In the genomic region with DNA sequence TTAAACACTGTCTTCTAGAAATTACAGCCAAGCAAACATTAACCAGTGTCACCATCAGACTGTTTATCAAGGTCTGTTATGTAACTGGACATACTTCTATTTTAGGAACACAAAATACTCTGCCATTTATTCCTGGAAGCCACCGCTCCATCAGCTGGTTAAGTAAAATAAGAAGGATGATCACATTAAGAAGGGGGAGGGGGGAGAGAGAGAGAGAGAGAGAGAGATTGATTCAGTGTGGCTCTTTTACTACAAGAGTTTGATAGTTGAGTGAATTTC, we compare ENCODE assay signal across 13 cellular contexts. TPM values are rescaled to one million over a fixed set of nuclear protein-coding genes. Genes with fewer than 3 reads are reported as not detected.
A peak's percentile ranks its signal among the peaks of the same experiment; 100 is the strongest.
DNase-seq lines count a peak whose midpoint lies in the region; FAIRE-seq and TF ChIP-seq lines count a peak whose summit lies in the region.
"Had no signal": no experiment of that assay in that cellular context is flagged by ENCODE, and none has a peak within 500 bp of the region (broad histone marks: within the 10 kb centered on the region; RNA-seq: fewer than 3 reads in every experiment).

No MANE protein-coding gene starts in this region.

- peak overlapping the region; percentile 59 for H3K27ac Mint-ChIP-seq in T-helper 2 cell treated with Interferon-gamma antibody and Interleukin-4, amounts not matched to agents 5 μg/mL and 100 μg/mL, for 36 hours
- no peak overlapping the region for H3K27ac Mint-ChIP-seq in astrocyte (ENCODE audit: unreplicated experiment)
- H3K27ac Mint-ChIP-seq: H9 had no signal

- DNase-seq in T-helper 2 cell treated with Interferon-gamma antibody and Interleukin-4, amounts not matched to agents 5 μg/mL and 100 μg/mL, for 36 hours (ENCODE audit: low spot score), result no peak
- DNase-seq in T-helper 2 cell, result no peak
- DNase-seq in astrocyte (ENCODE audit: low read depth), result peak; percentile 19
- no peak for DNase-seq in mesenchymal stem cell
- DNase-seq in suprapubic skin (ENCODE audit: low spot score in 2 of 2), result no peak
- DNase-seq in ascending aorta (ENCODE audit: low spot score in 2 of 2), result no peak
- DNase-seq in glomerular visceral epithelial cell (ENCODE audit: extremely low spot score), result no peak
- no peak for DNase-seq in hypothalamus (lab: John Stamatoyannopoulos, UW)
- DNase-seq: activated CD4-positive, CD25-positive, alpha-beta regulatory T cell treated with anti-CD3 and anti-CD28 coated beads, Interleukin-2, amount 50 U/mL, for 72 hours; amniotic stem cell; H9; NCI-H1105 treated with DMSO at 0.1 percent for 48 hours had no signal

- H3K14ac ChIP-seq in mesenchymal stem cell (ENCODE audit: low read length in 2 of 2), result no peak overlapping the region

- WGBS in mesenchymal stem cell, result 100% methylated on average over 1 of the region's 1 CpG
- 36% methylated on average over 1 of the region's 1 CpG for WGBS in suprapubic skin

- peaks cover 50% of the 10 kb centered on the region for H3K4me1 Mint-ChIP-seq in T-helper 2 cell treated with Interferon-gamma antibody and Interleukin-4, amounts not matched to agents 5 μg/mL and 100 μg/mL, for 36 hours (ENCODE audit: low read depth)
- peaks cover 16% of the 10 kb centered on the region for H3K4me1 Mint-ChIP-seq in astrocyte (ENCODE audit: low read depth, unreplicated experiment)

- no peak overlapping the region for H3K9ac ChIP-seq in astrocyte (ENCODE audit: low read length)
- H3K9ac ChIP-seq in mesenchymal stem cell (ENCODE audit: low read length), result peak overlapping the region; percentile 25

- H3K4me3 Mint-ChIP-seq in T-helper 2 cell treated with Interferon-gamma antibody and Interleukin-4, amounts not matched to agents 5 μg/mL and 100 μg/mL, for 36 hours, result no peak overlapping the region
- H3K4me3 Mint-ChIP-seq in astrocyte (ENCODE audit: unreplicated experiment), result no peak overlapping the region
- H3K4me3 Mint-ChIP-seq: H9 had no signal

- H3K79me1 ChIP-seq in mesenchymal stem cell (replicated peaks; ENCODE audit: low read length, poor library complexity, severe bottlenecking), result peaks cover 17% of the 10 kb centered on the region

- no peak for TF ChIP-seq POLR2A in suprapubic skin (IDR thresholded peaks at IDR 0.05)

- no peak overlapping the region for H4K8ac ChIP-seq in mesenchymal stem cell (ENCODE audit: low read length)

- H2BK15ac ChIP-seq in mesenchymal stem cell (ENCODE audit: low read depth, poor library complexity, severe bottlenecking), result no peak overlapping the region

- H3K79me2 ChIP-seq in astrocyte (ENCODE audit: insufficient read depth, low read length), result peaks cover 4% of the 10 kb centered on the region

- H3K9me3 ChIP-seq in astrocyte (ENCODE audit: insufficient read depth, low read depth, low read length), result no peaks in the 10 kb centered on the region
- H3K9me3 ChIP-seq in mesenchymal stem cell (ENCODE audit: control insufficient read depth, low read length), result no peaks in the 10 kb centered on the region
- H3K9me3 ChIP-seq in suprapubic skin, result no peaks in the 10 kb centered on the region
- no peaks in the 10 kb centered on the region for H3K9me3 ChIP-seq in ascending aorta

- H3K4me1 ChIP-seq in astrocyte (ENCODE audit: insufficient read depth, low read length) (peaks cover 23% of the 10 kb centered on the region), mesenchymal stem cell (ENCODE audit: control insufficient read depth, insufficient read depth, low read depth, low read length) (peaks cover 27% of the 10 kb centered on the region), suprapubic skin (peaks cover 66% of the 10 kb centered on the region), ascending aorta (peaks cover 0 to 27% of the 10 kb centered on the region in 2 donors)

- no peaks in the 10 kb centered on the region for H4K20me1 ChIP-seq in astrocyte (ENCODE audit: insufficient read depth, low read length)

- peaks cover 53% of the 10 kb centered on the region for H3K36me3 Mint-ChIP-seq in T-helper 2 cell treated with Interferon-gamma antibody and Interleukin-4, amounts not matched to agents 5 μg/mL and 100 μg/mL, for 36 hours (ENCODE audit: low read depth)
- peaks cover 2% of the 10 kb centered on the region for H3K36me3 Mint-ChIP-seq in astrocyte (ENCODE audit: low read depth, unreplicated experiment)

- H2BK12ac ChIP-seq in mesenchymal stem cell (ENCODE audit: low read length in 2 of 2), result no peak overlapping the region

- H3K36me3 ChIP-seq in astrocyte (ENCODE audit: insufficient read depth, low read length) (no peaks in the 10 kb centered on the region), mesenchymal stem cell (ENCODE audit: control insufficient read depth in 1 of 2, insufficient read depth in 2 of 2, low read depth in 1 of 2, low read length in 2 of 2) (peaks cover 3 to 8% of the 10 kb centered on the region in 2 experiments), suprapubic skin (no peaks in the 10 kb centered on the region), ascending aorta (no peaks in the 10 kb centered on the region)

- FAIRE-seq in astrocyte (lab: Jason Lieb, UNC), result no peak
- FAIRE-seq: RCC 7860 had no signal

- H3K4me3 ChIP-seq in astrocyte (ENCODE audit: insufficient read depth, low read depth, low read length) (no peak overlapping the region), mesenchymal stem cell (ENCODE audit: insufficient read depth in 1 of 2, low read depth in 1 of 2, low read length in 2 of 2) (peak overlapping the region in 1 of 2 experiments; percentile 8), suprapubic skin (no peak overlapping the region), ascending aorta (no peak overlapping the region)

- H3K23ac ChIP-seq in mesenchymal stem cell (ENCODE audit: low read length in 2 of 2), result no peak overlapping the region

- no peak overlapping the region for H2BK120ac ChIP-seq in mesenchymal stem cell (ENCODE audit: low read depth, low read length)

- no peak for TF ChIP-seq EP300 in suprapubic skin (IDR thresholded peaks at IDR 0.05)

- H3K4me2 ChIP-seq in astrocyte (ENCODE audit: low read length) (no peak overlapping the region), mesenchymal stem cell (ENCODE audit: low read length, poor library complexity, severe bottlenecking) (no peak overlapping the region)

- no peak overlapping the region for H2AK5ac ChIP-seq in mesenchymal stem cell (ENCODE audit: low read length, severe bottlenecking)

- intact Hi-C loops in ascending aorta (cut with DNase I), result loop anchor here (1.0 kb wide), 1 partner anchor 44 kb away; no protein-coding TSS in a partner anchor

- H3K9me3 Mint-ChIP-seq in T-helper 2 cell treated with Interferon-gamma antibody and Interleukin-4, amounts not matched to agents 5 μg/mL and 100 μg/mL, for 36 hours, result no peaks in the 10 kb centered on the region
- no peaks in the 10 kb centered on the region for H3K9me3 Mint-ChIP-seq in astrocyte (ENCODE audit: unreplicated experiment)

- TF ChIP-seq CTCF in astrocyte (IDR thresholded peaks at IDR 0.05; ENCODE audit: insufficient read depth, low read depth, low read length), result no peak
- no peak for TF ChIP-seq CTCF in suprapubic skin (IDR thresholded peaks at IDR 0.05)
- TF ChIP-seq CTCF in ascending aorta (IDR thresholded peaks at IDR 0.05), result no peak

- H3K27me3 ChIP-seq in astrocyte (ENCODE audit: insufficient read depth, low read length) (no peaks in the 10 kb centered on the region), mesenchymal stem cell (ENCODE audit: control insufficient read depth in 1 of 2, insufficient read depth in 1 of 2, low read length in 2 of 2) (no peaks in the 10 kb centered on the region), suprapubic skin (no peaks in the 10 kb centered on the region), ascending aorta (no peaks in the 10 kb centered on the region)

- no peak overlapping the region for H2BK5ac ChIP-seq in mesenchymal stem cell (ENCODE audit: low read depth, low read length, poor library complexity, severe bottlenecking)

- no peak overlapping the region for H3K4ac ChIP-seq in mesenchymal stem cell (ENCODE audit: low read depth in 1 of 2, low read length in 2 of 2)

- no peak overlapping the region for H2AFZ ChIP-seq in astrocyte (ENCODE audit: low read depth, low read length)
- no peak overlapping the region for H2AFZ ChIP-seq in mesenchymal stem cell (ENCODE audit: low read depth, low read length)

- H3K27ac ChIP-seq in astrocyte (ENCODE audit: low read depth, low read length) (no peak overlapping the region), mesenchymal stem cell (ENCODE audit: low read length, poor library complexity, severe bottlenecking) (no peak overlapping the region), suprapubic skin (peak overlapping the region; percentile 82), ascending aorta (peak overlapping the region in 1 of 2 donors; percentile 49)

- H3K18ac ChIP-seq in mesenchymal stem cell (ENCODE audit: low read depth in 1 of 2, low read length in 2 of 2), result no peak overlapping the region

- no peak overlapping the region for H4K91ac ChIP-seq in mesenchymal stem cell (ENCODE audit: low read length)

- H3K27me3 Mint-ChIP-seq in T-helper 2 cell treated with Interferon-gamma antibody and Interleukin-4, amounts not matched to agents 5 μg/mL and 100 μg/mL, for 36 hours (ENCODE audit: low read depth), result no peaks in the 10 kb centered on the region
- no peaks in the 10 kb centered on the region for H3K27me3 Mint-ChIP-seq in astrocyte (ENCODE audit: low read depth, unreplicated experiment)

RNA-seq across cellular contexts. Expression of a gene that starts 47.9 kb away (rescaled TPM):
- total RNA-seq in astrocyte (10.8 and 11.4 TPM in 2 replicates), suprapubic skin (100 to 1,000 TPM in 1 of 4 donors, 10 to 100 TPM in 3; 37.0 to 100 (median 69.3) TPM), ascending aorta (8.1 TPM)
- 7.6 TPM for polyA plus RNA-seq in mesenchymal stem cell (2013, experiment 1 of 2)
- 8.8 TPM for polyA plus RNA-seq in mesenchymal stem cell (2013, experiment 2 of 2)
